In genomic region chr1:214476958-214477870, GRCh38 we compare ENCODE assay signal across 11 cellular contexts.
DNase-seq lines count a peak whose midpoint lies in the region; ATAC-seq and TF ChIP-seq lines count a peak whose summit lies in the region.
"Had no signal": no experiment of that assay in that cellular context is flagged by ENCODE, and none has a peak within 500 bp of the region (broad histone marks: within the 10 kb centered on the region; RNA-seq: fewer than 3 reads in every experiment).

No MANE protein-coding gene starts in this region.

- H3K27ac ChIP-seq in GM23338 (ENCODE audit: low read depth) (0 out of 2 replicates have a peak overlapping the region, but pooled peaks have one; percentile 40), smooth muscle cell (ENCODE audit: low read depth) (peak overlapping the region; percentile 73)

- H3K9ac ChIP-seq in smooth muscle cell (ENCODE audit: low read depth): peak overlapping the region; percentile 25

- H3K9me3 Mint-ChIP-seq in GM23338: no peaks in the 10 kb centered on the region
- H3K9me3 Mint-ChIP-seq in stimulated activated naive B cell treated with anti-CD40 and anti-IgM and Interleukin-4, amounts not matched to agents 10 μg/mL and 1 μg/mL and 100 μg/mL, for 72 hours: no peaks in the 10 kb centered on the region

- H3K27ac Mint-ChIP-seq in GM23338: peak overlapping the region; percentile 3; the same call in 1 of the 2 replicates
- no peak overlapping the region for H3K27ac Mint-ChIP-seq in stimulated activated naive B cell treated with anti-CD40 and anti-IgM and Interleukin-4, amounts not matched to agents 10 μg/mL and 1 μg/mL and 100 μg/mL, for 72 hours
- H3K27ac Mint-ChIP-seq: T-helper 17 cell had no signal

- WGBS in smooth muscle cell (ENCODE audit: low lambda C conversion rate): 64% methylated on average over 7 of the region's 7 CpGs

- H3K4me2 ChIP-seq in GM23338: 0 out of 2 replicates have a peak overlapping the region, but pooled peaks have one; percentile 25
- peak overlapping the region; percentile 20 for H3K4me2 ChIP-seq in smooth muscle cell

- H3K4me1 Mint-ChIP-seq in GM23338: peaks cover 44% of the 10 kb centered on the region
- H3K4me1 Mint-ChIP-seq in stimulated activated naive B cell treated with anti-CD40 and anti-IgM and Interleukin-4, amounts not matched to agents 10 μg/mL and 1 μg/mL and 100 μg/mL, for 72 hours: no peaks in the 10 kb centered on the region
- H3K4me1 Mint-ChIP-seq: T-helper 17 cell had no signal

- H3K36me3 Mint-ChIP-seq in GM23338 (ENCODE audit: low read depth): no peaks in the 10 kb centered on the region; the same call in 2 of the 3 replicates
- H3K36me3 Mint-ChIP-seq in stimulated activated naive B cell treated with anti-CD40 and anti-IgM and Interleukin-4, amounts not matched to agents 10 μg/mL and 1 μg/mL and 100 μg/mL, for 72 hours: no peaks in the 10 kb centered on the region

- H3K4me3 ChIP-seq in GM23338: no peak overlapping the region
- no peak overlapping the region for H3K4me3 ChIP-seq in fibroblast of villous mesenchyme (ENCODE audit: low read depth, low read length)
- H3K4me3 ChIP-seq in smooth muscle cell: no peak overlapping the region

- peaks cover 4% of the 10 kb centered on the region; the same call in 1 of the 2 replicates for H4K20me1 ChIP-seq in GM23338 (replicated peaks; ENCODE audit: insufficient read depth)
- H4K20me1 ChIP-seq in smooth muscle cell (ENCODE audit: low read depth): peaks cover 93% of the 10 kb centered on the region

- no peaks in the 10 kb centered on the region for H3K36me3 ChIP-seq in GM23338 (ENCODE audit: insufficient read depth)
- H3K36me3 ChIP-seq in smooth muscle cell (ENCODE audit: low read depth): no peaks in the 10 kb centered on the region

- no peaks in the 10 kb centered on the region for H3K9me3 ChIP-seq in smooth muscle cell (replicated peaks; ENCODE audit: low read depth)

- no peaks in the 10 kb centered on the region for H3K27me3 ChIP-seq in GM23338 (ENCODE audit: insufficient read depth)
- H3K27me3 ChIP-seq in smooth muscle cell (ENCODE audit: low read depth): no peaks in the 10 kb centered on the region

- no peaks in the 10 kb centered on the region for H3K9me2 ChIP-seq in GM23338 (ENCODE audit: insufficient read depth)

- H3K27me3 Mint-ChIP-seq in GM23338 (ENCODE audit: insufficient read depth, low read depth, poor library complexity): peaks cover 3% of the 10 kb centered on the region
- H3K27me3 Mint-ChIP-seq in stimulated activated naive B cell treated with anti-CD40 and anti-IgM and Interleukin-4, amounts not matched to agents 10 μg/mL and 1 μg/mL and 100 μg/mL, for 72 hours: peaks cover 10 to 12% of the 10 kb centered on the region in 2 donors

- no peak overlapping the region; the same call in 2 of the 3 replicates for H3K4me3 Mint-ChIP-seq in GM23338
- H3K4me3 Mint-ChIP-seq in stimulated activated naive B cell treated with anti-CD40 and anti-IgM and Interleukin-4, amounts not matched to agents 10 μg/mL and 1 μg/mL and 100 μg/mL, for 72 hours: no peak overlapping the region
- H3K4me3 Mint-ChIP-seq: T-helper 17 cell had no signal

- H3F3A ChIP-seq in GM23338 (replicated peaks; ENCODE audit: low read depth) (no peaks in the 10 kb centered on the region), smooth muscle cell (ENCODE audit: low read depth) (peaks cover 8% of the 10 kb centered on the region)

- ATAC-seq in GM23338 (peak; percentile 42; the same call in 1 of the 3 replicates), HG02571 (IDR thresholded peaks at IDR 0.05; ENCODE audit: unreplicated experiment) (no peak)
- ATAC-seq in stimulated activated naive B cell treated with anti-CD40 and anti-IgM and Interleukin-4, amounts not matched to agents 10 μg/mL and 1 μg/mL and 100 μg/mL, for 72 hours (replicated peaks): no peak
- ATAC-seq: T-helper 17 cell had no signal

- H2AFZ ChIP-seq in GM23338 (no peak overlapping the region), smooth muscle cell (ENCODE audit: low read depth) (no peak overlapping the region)

- peaks cover 96% of the 10 kb centered on the region for H3K79me2 ChIP-seq in GM23338 (replicated peaks; ENCODE audit: insufficient read depth)
- H3K79me2 ChIP-seq in smooth muscle cell (ENCODE audit: low read depth): peaks cover 71% of the 10 kb centered on the region

- DNase-seq in GM23338 (ENCODE audit: low spot score) (no peak), SW480 (ENCODE audit: low spot score) (peak; percentile 50), fibroblast of villous mesenchyme (ENCODE audit: low read depth) (peak; percentile 90), smooth muscle cell (lab: John Stamatoyannopoulos, UW; ENCODE audit: unreplicated experiment) (no peak), DMS114 treated with DMSO at 0.1 percent for 48 hours (lab: John Stamatoyannopoulos, UW; ENCODE audit: unreplicated experiment) (no peak)
- DNase-seq in stimulated activated naive B cell treated with anti-CD40 and anti-IgM and Interleukin-4, amounts not matched to agents 10 μg/mL and 1 μg/mL and 100 μg/mL, for 72 hours: no peak
- no peak for DNase-seq in activated CD4-positive, CD25-positive, alpha-beta regulatory T cell (lab: John Stamatoyannopoulos, UW)
- DNase-seq: effector memory CD4-positive, alpha-beta T cell; NCI-H2081; T-helper 17 cell had no signal

- TF ChIP-seq CTCF in GM23338 (conservative IDR thresholded peaks at IDR 0.05; ENCODE audit: low read depth in 2 of 2): no peak
- TF ChIP-seq CTCF in fibroblast of villous mesenchyme (IDR thresholded peaks at IDR 0.05; ENCODE audit: insufficient read depth, low read depth, low read length): no peak
- no peak for TF ChIP-seq CTCF in smooth muscle cell (IDR thresholded peaks at IDR 0.05; ENCODE audit: borderline replicate concordance, insufficient read depth, poor library complexity, severe bottlenecking)

- H3K4me1 ChIP-seq in GM23338 (ENCODE audit: insufficient read depth) (peaks cover 60% of the 10 kb centered on the region), smooth muscle cell (ENCODE audit: low read depth) (peaks cover 20% of the 10 kb centered on the region)

TF ChIP-seq in GM23338, 12 proteins besides CTCF, POLR2A, EP300 and RAD21:
- TF ChIP-seq, protein P1, sequence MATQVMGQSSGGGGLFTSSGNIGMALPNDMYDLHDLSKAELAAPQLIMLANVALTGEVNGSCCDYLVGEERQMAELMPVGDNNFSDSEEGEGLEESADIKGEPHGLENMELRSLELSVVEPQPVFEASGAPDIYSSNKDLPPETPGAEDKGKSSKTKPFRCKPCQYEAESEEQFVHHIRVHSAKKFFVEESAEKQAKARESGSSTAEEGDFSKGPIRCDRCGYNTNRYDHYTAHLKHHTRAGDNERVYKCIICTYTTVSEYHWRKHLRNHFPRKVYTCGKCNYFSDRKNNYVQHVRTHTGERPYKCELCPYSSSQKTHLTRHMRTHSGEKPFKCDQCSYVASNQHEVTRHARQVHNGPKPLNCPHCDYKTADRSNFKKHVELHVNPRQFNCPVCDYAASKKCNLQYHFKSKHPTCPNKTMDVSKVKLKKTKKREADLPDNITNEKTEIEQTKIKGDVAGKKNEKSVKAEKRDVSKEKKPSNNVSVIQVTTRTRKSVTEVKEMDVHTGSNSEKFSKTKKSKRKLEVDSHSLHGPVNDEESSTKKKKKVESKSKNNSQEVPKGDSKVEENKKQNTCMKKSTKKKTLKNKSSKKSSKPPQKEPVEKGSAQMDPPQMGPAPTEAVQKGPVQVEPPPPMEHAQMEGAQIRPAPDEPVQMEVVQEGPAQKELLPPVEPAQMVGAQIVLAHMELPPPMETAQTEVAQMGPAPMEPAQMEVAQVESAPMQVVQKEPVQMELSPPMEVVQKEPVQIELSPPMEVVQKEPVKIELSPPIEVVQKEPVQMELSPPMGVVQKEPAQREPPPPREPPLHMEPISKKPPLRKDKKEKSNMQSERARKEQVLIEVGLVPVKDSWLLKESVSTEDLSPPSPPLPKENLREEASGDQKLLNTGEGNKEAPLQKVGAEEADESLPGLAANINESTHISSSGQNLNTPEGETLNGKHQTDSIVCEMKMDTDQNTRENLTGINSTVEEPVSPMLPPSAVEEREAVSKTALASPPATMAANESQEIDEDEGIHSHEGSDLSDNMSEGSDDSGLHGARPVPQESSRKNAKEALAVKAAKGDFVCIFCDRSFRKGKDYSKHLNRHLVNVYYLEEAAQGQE (IDR thresholded peaks at IDR 0.05; ENCODE audit: unreplicated experiment): no peak
- no peak for TF ChIP-seq ETS1 (IDR thresholded peaks at IDR 0.05)
- no peak for TF ChIP-seq STAT1 (IDR thresholded peaks at IDR 0.05; ENCODE audit: unreplicated experiment)

Comparison
In these comparisons a context has a peak if more than half of its experiments do, and no peak if none do; other contexts are left out.
1. DNase-seq: peak in SW480 (single experiment) and fibroblast of villous mesenchyme (single experiment); none in GM23338 (single experiment), smooth muscle cell (single experiment), stimulated activated naive B cell treated with anti-CD40 and anti-IgM and Interleukin-4, amounts not matched to agents 10 μg/mL and 1 μg/mL and 100 μg/mL, for 72 hours (single experiment), DMS114 treated with DMSO at 0.1 percent for 48 hours (single experiment) and activated CD4-positive, CD25-positive, alpha-beta regulatory T cell (0 of 4).